ENCODE assay signal across 1 cellular context in the genomic region with DNA sequence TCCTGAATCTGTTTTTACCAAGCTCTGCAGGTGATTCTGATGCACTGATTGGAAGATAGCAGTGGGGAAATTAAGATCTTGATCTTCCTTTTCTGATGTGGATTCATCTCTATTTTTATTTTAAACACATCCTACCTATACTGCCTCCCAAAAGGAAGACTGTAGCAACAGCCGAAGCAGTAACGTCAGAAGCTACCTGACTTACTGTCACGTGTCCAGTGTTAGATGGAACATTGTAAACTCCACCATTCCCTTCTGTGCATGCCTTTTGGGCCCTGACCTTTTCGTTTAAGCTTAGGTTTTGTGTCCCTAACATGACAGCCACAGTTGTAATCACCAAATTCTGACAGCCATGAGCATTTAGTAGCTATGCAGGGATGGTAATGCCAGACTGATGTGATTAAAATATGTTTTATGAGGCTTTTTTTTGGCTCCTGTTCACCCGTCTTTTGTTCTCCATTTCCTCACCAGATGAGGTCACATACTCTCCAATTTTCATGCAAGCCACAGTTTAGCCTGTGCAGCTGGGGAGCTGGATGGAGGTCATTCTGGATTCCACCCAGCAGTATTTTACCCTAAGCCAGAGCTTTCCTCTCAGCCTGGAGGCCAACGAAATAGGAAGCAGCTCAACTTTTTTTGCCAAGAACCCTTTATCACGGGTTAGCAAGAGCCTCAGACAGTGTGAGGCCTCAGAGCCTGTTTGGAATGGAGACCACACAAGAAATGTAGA.
TF ChIP-seq lines count a peak whose summit lies in the region.

No MANE protein-coding gene starts in this region.

TF ChIP-seq in SK-N-SH treated with all-trans-retinoic acid at 6 μM for 48 hours, 23 proteins besides CTCF, POLR2A, EP300 and RAD21 (continued from another document):
- TF ChIP-seq, protein P1, sequence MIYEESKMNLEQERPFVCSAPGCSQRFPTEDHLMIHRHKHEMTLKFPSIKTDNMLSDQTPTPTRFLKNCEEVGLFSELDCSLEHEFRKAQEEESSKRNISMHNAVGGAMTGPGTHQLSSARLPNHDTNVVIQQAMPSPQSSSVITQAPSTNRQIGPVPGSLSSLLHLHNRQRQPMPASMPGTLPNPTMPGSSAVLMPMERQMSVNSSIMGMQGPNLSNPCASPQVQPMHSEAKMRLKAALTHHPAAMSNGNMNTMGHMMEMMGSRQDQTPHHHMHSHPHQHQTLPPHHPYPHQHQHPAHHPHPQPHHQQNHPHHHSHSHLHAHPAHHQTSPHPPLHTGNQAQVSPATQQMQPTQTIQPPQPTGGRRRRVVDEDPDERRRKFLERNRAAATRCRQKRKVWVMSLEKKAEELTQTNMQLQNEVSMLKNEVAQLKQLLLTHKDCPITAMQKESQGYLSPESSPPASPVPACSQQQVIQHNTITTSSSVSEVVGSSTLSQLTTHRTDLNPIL (CRISPR knock-in tag; IDR thresholded peaks at IDR 0.05; ENCODE audit: low read depth) = no peak
- TF ChIP-seq ARNTL (CRISPR knock-in tag; IDR thresholded peaks at IDR 0.05; ENCODE audit: borderline replicate concordance, low read depth) (no peak), RARB (CRISPR knock-in tag; IDR thresholded peaks at IDR 0.05) (no peak), ZNF565 (CRISPR knock-in tag; conservative IDR thresholded peaks at IDR 0.05; ENCODE audit: low read depth) (no peak), ESRRG (CRISPR knock-in tag; IDR thresholded peaks at IDR 0.05) (no peak), CSDC2 (CRISPR knock-in tag; IDR thresholded peaks at IDR 0.05) (no peak), GLIS3 (CRISPR knock-in tag; IDR thresholded peaks at IDR 0.05) (no peak), OSR1 (CRISPR knock-in tag; IDR thresholded peaks at IDR 0.05) (no peak), ZNF8 (CRISPR knock-in tag; IDR thresholded peaks at IDR 0.05) (no peak), ZNF70 (CRISPR knock-in tag; IDR thresholded peaks at IDR 0.05) (no peak), PPARA (CRISPR knock-in tag; IDR thresholded peaks at IDR 0.05; ENCODE audit: borderline replicate concordance) (no peak), SNAI2 (CRISPR knock-in tag; IDR thresholded peaks at IDR 0.05) (no peak), TCF4 (CRISPR knock-in tag; IDR thresholded peaks at IDR 0.05; ENCODE audit: borderline replicate concordance) (no peak), TOX (CRISPR knock-in tag; IDR thresholded peaks at IDR 0.05; ENCODE audit: borderline replicate concordance) (no peak), BACH2 (CRISPR knock-in tag; IDR thresholded peaks at IDR 0.05; ENCODE audit: borderline replicate concordance) (no peak), ISL1 (CRISPR knock-in tag; IDR thresholded peaks at IDR 0.05) (no peak)
- TF ChIP-seq, protein P2, sequence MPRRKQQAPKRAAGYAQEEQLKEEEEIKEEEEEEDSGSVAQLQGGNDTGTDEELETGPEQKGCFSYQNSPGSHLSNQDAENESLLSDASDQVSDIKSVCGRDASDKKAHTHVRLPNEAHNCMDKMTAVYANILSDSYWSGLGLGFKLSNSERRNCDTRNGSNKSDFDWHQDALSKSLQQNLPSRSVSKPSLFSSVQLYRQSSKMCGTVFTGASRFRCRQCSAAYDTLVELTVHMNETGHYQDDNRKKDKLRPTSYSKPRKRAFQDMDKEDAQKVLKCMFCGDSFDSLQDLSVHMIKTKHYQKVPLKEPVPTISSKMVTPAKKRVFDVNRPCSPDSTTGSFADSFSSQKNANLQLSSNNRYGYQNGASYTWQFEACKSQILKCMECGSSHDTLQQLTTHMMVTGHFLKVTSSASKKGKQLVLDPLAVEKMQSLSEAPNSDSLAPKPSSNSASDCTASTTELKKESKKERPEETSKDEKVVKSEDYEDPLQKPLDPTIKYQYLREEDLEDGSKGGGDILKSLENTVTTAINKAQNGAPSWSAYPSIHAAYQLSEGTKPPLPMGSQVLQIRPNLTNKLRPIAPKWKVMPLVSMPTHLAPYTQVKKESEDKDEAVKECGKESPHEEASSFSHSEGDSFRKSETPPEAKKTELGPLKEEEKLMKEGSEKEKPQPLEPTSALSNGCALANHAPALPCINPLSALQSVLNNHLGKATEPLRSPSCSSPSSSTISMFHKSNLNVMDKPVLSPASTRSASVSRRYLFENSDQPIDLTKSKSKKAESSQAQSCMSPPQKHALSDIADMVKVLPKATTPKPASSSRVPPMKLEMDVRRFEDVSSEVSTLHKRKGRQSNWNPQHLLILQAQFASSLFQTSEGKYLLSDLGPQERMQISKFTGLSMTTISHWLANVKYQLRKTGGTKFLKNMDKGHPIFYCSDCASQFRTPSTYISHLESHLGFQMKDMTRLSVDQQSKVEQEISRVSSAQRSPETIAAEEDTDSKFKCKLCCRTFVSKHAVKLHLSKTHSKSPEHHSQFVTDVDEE (CRISPR knock-in tag; IDR thresholded peaks at IDR 0.05) = no peak
